Comparison of ENCODE assay signal across 8 cellular contexts in genomic region chr1:47232187-47232874, GRCh38. TPM values are rescaled to one million over a fixed set of nuclear protein-coding genes. Genes with fewer than 3 reads are reported as not detected.
DNase-seq lines count a peak whose midpoint lies in the region; ATAC-seq, FAIRE-seq and TF ChIP-seq lines count a peak whose summit lies in the region.

TSS of gene TAL1 (minus strand) at chr1:47232225. CDS start at chr1:47225888, 6,337 bp downstream.

- WGBS in liver: 10% methylated on average over 51 of the region's 51 CpGs
- WGBS in HepG2 (ENCODE audit: low lambda C conversion rate): 60% methylated on average over 33 of the region's 51 CpGs
- WGBS in H1 (ENCODE audit: extremely low coverage in 1 of 2, insufficient coverage in 1 of 2, insufficient read length in 1 of 2, insufficient replicate concordance in 2 of 2, low coverage in 1 of 2, low lambda C conversion rate in 2 of 2, missing lambda C conversion rate in 1 of 2), 2 experiments: 2% methylated on average over 35 of the region's 51 CpGs; no CpG with 5 or more reads in 1 of the 2 experiments

- intact Hi-C loops in HepG2 (cut with micrococcal nuclease; ENCODE audit: unreplicated experiment) (no loop called here), vagina (cut with DNase I) (no loop called here)

- H3K4me2 ChIP-seq in HepG2 (ENCODE audit: low read depth, low read length) (no peak within 1 kb of the TSS; the same call in 1 of the 2 replicates), H1 (ENCODE audit: insufficient read depth in 1 of 2, low read depth in 2 of 2, low read length in 2 of 2) (peak within 1 kb of the TSS; percentile 71 to 97)

- H3K79me1 ChIP-seq in H1 (ENCODE audit: low read depth, low read length): no peaks in the 10 kb centered on the region

- TF ChIP-seq POLR2A in HepG2 (IDR thresholded peaks at IDR 0.05; ENCODE audit: insufficient read depth in 1 of 2, low read depth in 2 of 2, low read length in 2 of 2): no peak
- no peak for TF ChIP-seq POLR2A in H1 (IDR thresholded peaks at IDR 0.05; ENCODE audit: control extremely low read depth in 1 of 2, low read depth in 2 of 2, low read length in 2 of 2)
- TF ChIP-seq POLR2A in vagina (IDR thresholded peaks at IDR 0.05): no peak

- H3K9ac ChIP-seq in liver (ENCODE audit: low read depth in 1 of 2, low read length in 2 of 2): no peak within 1 kb of the TSS
- H3K9ac ChIP-seq in HepG2 (ENCODE audit: insufficient read depth, low read depth, low read length): no peak within 1 kb of the TSS
- no peak within 1 kb of the TSS for H3K9ac ChIP-seq in H1 (replicated peaks in 1 of 4; ENCODE audit: extremely low read depth in 1 of 4, low read depth in 3 of 4, low read length in 3 of 4)
- peak within 1 kb of the TSS; percentile 47 to 49 for H3K9ac ChIP-seq in mucosa of rectum (ENCODE audit: low read depth in 1 of 2, low read length in 2 of 2)

- TF ChIP-seq RAD21 in liver (IDR thresholded peaks at IDR 0.05): no peak
- no peak for TF ChIP-seq RAD21 in HepG2 (CRISPR knock-in tag; IDR thresholded peaks at IDR 0.05)
- TF ChIP-seq RAD21 in H1 (IDR thresholded peaks at IDR 0.05 in 1 of 2, conservative IDR thresholded peaks at IDR 0.05 in 1 of 2; ENCODE audit: low read depth in 2 of 2, low read length in 2 of 2): no peak

- H3K27ac ChIP-seq in liver (ENCODE audit: low read depth in 1 of 2, low read length in 2 of 2): peak within 1 kb of the TSS; percentile 51 to 55
- no peak within 1 kb of the TSS for H3K27ac ChIP-seq in HepG2 (ENCODE audit: extremely low read length, insufficient read depth, low read length)
- H3K27ac ChIP-seq in H1 (ENCODE audit: low read depth, low read length): no peak within 1 kb of the TSS
- H3K27ac ChIP-seq in mucosa of rectum (ENCODE audit: low read depth in 2 of 2, low read length in 2 of 2): peak within 1 kb of the TSS; percentile 64 to 72
- H3K27ac ChIP-seq in vagina: peak within 1 kb of the TSS; percentile 74

- peak within 1 kb of the TSS; percentile 18; the same call in 1 of the 2 replicates for H2BK5ac ChIP-seq in H1 (ENCODE audit: low read depth, low read length)

- no peak for DNase-seq in HepG2 (ENCODE audit: low spot score)
- DNase-seq in H1 (ENCODE audit: low read depth in 1 of 2, low spot score in 2 of 2): peak in 1 of 2 experiments; percentile 66
- no peak for DNase-seq in vagina (ENCODE audit: extremely low spot score in 2 of 2)
- no peak for DNase-seq in anterior cingulate cortex (lab: John Stamatoyannopoulos, UW)
- no peak for DNase-seq in germinal center (ENCODE audit: low spot score)
- DNase-seq in frontal cortex (ENCODE audit: low spot score in 2 of 2): no peak

- peaks cover 7% of the 10 kb centered on the region for H3K23me2 ChIP-seq in H1 (ENCODE audit: low read depth, low read length)

- peak within 1 kb of the TSS; percentile 97 for H2BK12ac ChIP-seq in H1 (ENCODE audit: low read depth, low read length)

- H3K18ac ChIP-seq in H1 (ENCODE audit: extremely low read depth, low read length): peak within 1 kb of the TSS; percentile 88

- H2BK15ac ChIP-seq in H1 (ENCODE audit: low read length): peak within 1 kb of the TSS; percentile 55; the same call in 1 of the 2 replicates

- peak within 1 kb of the TSS; percentile 66; the same call in 1 of the 2 replicates for H2BK20ac ChIP-seq in H1 (ENCODE audit: low read length)

- H3K9me3 ChIP-seq in liver (ENCODE audit: control insufficient read depth in 4 of 4, low read length in 3 of 4) (peaks cover 0 to 1% (median 0%) of the 10 kb centered on the region in 4 donors), HepG2 (ENCODE audit: low read length) (no peaks in the 10 kb centered on the region), H1 (ENCODE audit: insufficient read depth in 2 of 2, low read depth in 1 of 2, low read length in 1 of 2) (no peaks in the 10 kb centered on the region), mucosa of rectum (ENCODE audit: control insufficient read depth in 2 of 2, low read length in 2 of 2) (no peaks in the 10 kb centered on the region), vagina (no peaks in the 10 kb centered on the region)

- H3K4ac ChIP-seq in H1 (replicated peaks; ENCODE audit: insufficient read length, low read depth, low read length): peak within 1 kb of the TSS; percentile 33

- H3K4me1 ChIP-seq in liver (ENCODE audit: control insufficient read depth in 4 of 4, insufficient read depth in 4 of 4, low read length in 3 of 4) (peaks cover 0 to 8% (median 5%) of the 10 kb centered on the region in 4 donors), HepG2 (ENCODE audit: insufficient read depth, low read length) (peaks cover 12% of the 10 kb centered on the region; the same call in 1 of the 2 replicates), H1 (replicated peaks in 1 of 4; ENCODE audit: control insufficient read depth in 3 of 4, insufficient read depth in 4 of 4, low read length in 3 of 4) (peaks cover 8 to 35% (median 23%) of the 10 kb centered on the region in 4 experiments), mucosa of rectum (ENCODE audit: control insufficient read depth in 2 of 2, insufficient read depth in 2 of 2, low read length in 2 of 2) (peaks cover 5 to 8% of the 10 kb centered on the region in 2 donors), vagina (peaks cover 13% of the 10 kb centered on the region)

- peak within 1 kb of the TSS; percentile 11 for H4K5ac ChIP-seq in H1 (ENCODE audit: insufficient read length, low read depth, low read length)

- H3K56ac ChIP-seq in H1 (replicated peaks; ENCODE audit: insufficient read length, low read depth, low read length): no peak within 1 kb of the TSS

- H3K36me3 ChIP-seq in liver (ENCODE audit: control insufficient read depth in 4 of 4, insufficient read depth in 3 of 4, low read depth in 1 of 4, low read length in 3 of 4) (no peaks in the 10 kb centered on the region), HepG2 (replicated peaks in 1 of 2; ENCODE audit: control insufficient read depth in 1 of 2, insufficient read depth in 2 of 2, low read length in 2 of 2) (no peaks in the 10 kb centered on the region), H1 (ENCODE audit: control insufficient read depth in 2 of 4, insufficient read depth in 4 of 4, low read length in 3 of 4) (no peaks in the 10 kb centered on the region), mucosa of rectum (ENCODE audit: control insufficient read depth in 2 of 2, insufficient read depth in 2 of 2, low read length in 2 of 2) (no peaks in the 10 kb centered on the region), vagina (no peaks in the 10 kb centered on the region)

- POLR2A ChIA-PET in HepG2 (lab: Yijun Ruan, JAX): no interaction called here
- POLR2A ChIA-PET in H1 (lab: Charles Lee; ENCODE audit: partially characterized antibody): interaction anchor here (0.5 kb wide), 1 partner anchor 46 kb away, joined by 3 read pairs; no protein-coding TSS in a partner anchor

- CTCF ChIA-PET in HepG2 (lab: Yijun Ruan, JAX; ENCODE audit: low intra/inter-chr PET ratio, low total read pairs): no interaction called here
- CTCF ChIA-PET in H1 (lab: Charles Lee; ENCODE audit: partially characterized antibody): interaction anchor here (0.8 to 1.4 kb wide), 4 partner anchors 25 to 39 kb away, joined by 3 to 5 read pairs (median 3); no protein-coding TSS in a partner anchor

- TF ChIP-seq CTCF in liver (IDR thresholded peaks at IDR 0.05; ENCODE audit: low read depth, low read length, missing input control): no peak
- TF ChIP-seq CTCF in HepG2 (CRISPR knock-in tag; IDR thresholded peaks at IDR 0.05): no peak
- no peak for TF ChIP-seq CTCF in H1 (IDR thresholded peaks at IDR 0.05; ENCODE audit: control extremely low read depth in 1 of 3, insufficient read depth in 1 of 3, low read depth in 1 of 3, low read length in 3 of 3)
- no peak for TF ChIP-seq CTCF in vagina (IDR thresholded peaks at IDR 0.05)

- H3K4me3 ChIP-seq in liver (ENCODE audit: low read depth in 1 of 3, low read length in 3 of 3) (peak within 1 kb of the TSS in 1 of 3 donors; percentile 19), HepG2 (replicated peaks in 1 of 3; ENCODE audit: insufficient read depth in 1 of 3, low read depth in 2 of 3, low read length in 3 of 3) (no peak within 1 kb of the TSS; a peak in 1 of 6 replicates), H1 (ENCODE audit: extremely low read depth in 1 of 4, insufficient read depth in 2 of 4, low read depth in 3 of 4, low read length in 4 of 4) (peak within 1 kb of the TSS; percentile 10 to 59 (median 23); a peak in 7 of 8 replicates), mucosa of rectum (ENCODE audit: low read length in 2 of 2) (peak within 1 kb of the TSS; percentile 58 to 69), vagina (peak within 1 kb of the TSS; percentile 39 to 41)

- H4K20me1 ChIP-seq in HepG2 (ENCODE audit: insufficient read depth, low read length) (no peaks in the 10 kb centered on the region), H1 (replicated peaks in 1 of 2; ENCODE audit: control insufficient read depth in 1 of 2, insufficient read depth in 2 of 2, low read length in 2 of 2) (peaks cover 0 to 9% of the 10 kb centered on the region in 2 experiments)

- FAIRE-seq in HepG2 (lab: Jason Lieb, UNC) (no peak), H1 (lab: Jason Lieb, UNC) (no peak), frontal cortex (lab: Jason Lieb, UNC) (no peak)

- no peak for ATAC-seq in HepG2

- peak within 1 kb of the TSS; percentile 68 for H2AK5ac ChIP-seq in H1 (ENCODE audit: low read depth, low read length)

- peak within 1 kb of the TSS; percentile 80 for H4K8ac ChIP-seq in H1 (ENCODE audit: extremely low read depth, insufficient read depth, low read length)

- no peaks in the 10 kb centered on the region for H3K79me2 ChIP-seq in HepG2 (ENCODE audit: insufficient read depth, low read length)
- H3K79me2 ChIP-seq in H1 (ENCODE audit: control insufficient read depth in 1 of 2, insufficient read depth in 2 of 2, low read length in 2 of 2): no peaks in the 10 kb centered on the region

- H3K14ac ChIP-seq in H1 (ENCODE audit: insufficient read length): no peak within 1 kb of the TSS

- in situ Hi-C loops in HepG2 (cut with HindIII; ENCODE audit: extremely low pct_ligation_motif_present, low pct_unique_long_range_greater_than_20kb): no loop called here

- H2AFZ ChIP-seq in HepG2 (ENCODE audit: low read length) (no peak within 1 kb of the TSS), H1 (ENCODE audit: low read length) (no peak within 1 kb of the TSS)

- H4K91ac ChIP-seq in H1 (replicated peaks; ENCODE audit: insufficient read length, low read length): peak within 1 kb of the TSS; percentile 71

- BruUV-seq in HepG2 (replicated peaks; lab: Mats Ljungman, UMichigan): no TSS peak

- H2BK120ac ChIP-seq in H1 (replicated peaks; ENCODE audit: low read depth, low read length): no peak within 1 kb of the TSS

- H3K27me3 ChIP-seq in liver (ENCODE audit: control insufficient read depth in 4 of 4, insufficient read depth in 4 of 4, low read length in 3 of 4) (peaks cover 0 to 22% (median 13%) of the 10 kb centered on the region in 4 donors), HepG2 (ENCODE audit: control insufficient read depth in 1 of 2, insufficient read depth in 2 of 2, low read length in 2 of 2) (peaks cover 16 to 90% of the 10 kb centered on the region in 2 experiments), H1 (replicated peaks in 1 of 4; ENCODE audit: control insufficient read depth in 3 of 4, extremely low read depth in 1 of 4, insufficient read depth in 3 of 4, low read length in 3 of 4) (peaks cover 79 to 92% (median 91%) of the 10 kb centered on the region in 4 experiments), mucosa of rectum (ENCODE audit: control insufficient read depth in 2 of 2, insufficient read depth in 2 of 2, low read length in 2 of 2) (peaks cover 58 to 65% of the 10 kb centered on the region in 2 donors), vagina (peaks cover 32% of the 10 kb centered on the region)

- H3K23ac ChIP-seq in H1 (ENCODE audit: insufficient read length): no peak within 1 kb of the TSS

- TF ChIP-seq EP300 in HepG2 (IDR thresholded peaks at IDR 0.05; ENCODE audit: low read depth in 2 of 2, low read length in 2 of 2) (no peak), HepG2 (CRISPR knock-in tag; IDR thresholded peaks at IDR 0.05; ENCODE audit: borderline replicate concordance) (no peak), H1 (IDR thresholded peaks at IDR 0.05; ENCODE audit: borderline replicate concordance in 1 of 2, low read depth in 2 of 2, low read length in 2 of 2) (no peak)

RNA-seq across cellular contexts. Expression of gene TAL1, which starts in this region (rescaled TPM):
- total RNA-seq in liver (100 to 1,000 TPM in 1 of 2 donors, 1 to 10 TPM in 1; 3.5 to 184 TPM), HepG2 (2016; rRNA removed; fragmentation: Illumina TruSeq; extraction: Trizol) (not detected in 2 replicates), vagina (7.1 TPM), frontal cortex (1.2 TPM)
- polyA plus RNA-seq in liver (1 to 10 TPM in 1 of 2 donors, under 1 TPM in 1; 0.79 to 1.2 TPM), HepG2 (2011; rRNA removed) (0.05 and 0.07 TPM in 2 replicates), H1 (2011; rRNA removed) (0.06 and 0.09 TPM in 2 replicates)
- not detected in 2 replicates for total RNA-seq in HepG2 (2016; cell fraction: cytosol; rRNA removed; fragmentation: Illumina TruSeq; extraction: Trizol; ENCODE audit: low read depth)
- total RNA-seq in HepG2 (2016; cell fraction: insoluble cytoplasmic fraction; rRNA removed; fragmentation: Illumina TruSeq; extraction: Trizol): not detected in 2 replicates
- total RNA-seq in HepG2 (2016; cell fraction: membrane; rRNA removed; fragmentation: Illumina TruSeq; extraction: Trizol): not detected in 2 replicates
- total RNA-seq in HepG2 (2016; cell fraction: nucleus; rRNA removed; fragmentation: Illumina TruSeq; extraction: Trizol): not detected in 2 replicates
- 0.01 and 0.05 TPM in 2 replicates for polyA plus RNA-seq in HepG2 (2011; cell fraction: cytosol; rRNA removed)
- 0.09 and 0.10 TPM in 2 replicates for polyA plus RNA-seq in HepG2 (2011; cell fraction: nucleus; rRNA removed)
- polyA plus RNA-seq in HepG2 (2012): 0.11 and 0.13 TPM in 2 replicates
- not detected in 2 replicates for polyA plus RNA-seq in HepG2 (2016; cell fraction: cytosol; fragmentation: Illumina TruSeq; extraction: Trizol; ENCODE audit: low read depth)
- polyA plus RNA-seq in HepG2 (2016; cell fraction: insoluble cytoplasmic fraction; fragmentation: Illumina TruSeq; extraction: Trizol; ENCODE audit: low read depth): not detected in 2 replicates
- not detected in 2 replicates for polyA plus RNA-seq in HepG2 (2016; cell fraction: membrane; fragmentation: Illumina TruSeq; extraction: Trizol; ENCODE audit: low read depth)
- not detected in 2 replicates for polyA plus RNA-seq in HepG2 (2016; cell fraction: nucleus; fragmentation: Illumina TruSeq; extraction: Trizol; ENCODE audit: insufficient read depth, low read depth)
- polyA minus RNA-seq in HepG2 (2011; rRNA and poly(A)+ RNA removed; ENCODE audit: low replicate concordance): 0.26 TPM in 1 of 2 replicates, not detected in the other
- not detected in 2 replicates for polyA minus RNA-seq in HepG2 (2011; cell fraction: cytosol; rRNA and poly(A)+ RNA removed)
- not detected in 2 replicates for polyA minus RNA-seq in HepG2 (2011; cell fraction: nucleus; rRNA and poly(A)+ RNA removed)
- 0.15 TPM in 1 of 2 replicates, not detected in the other for total RNA-seq in H1 (2021; fragmentation: NEBNext Ultra II Directional; extraction: Animal tissue kit (Norgen Biotek cat#: 25700))
- polyA plus RNA-seq in H1 (2011; cell fraction: cytosol; rRNA removed): 0.12 TPM
- 0.10 TPM for polyA plus RNA-seq in H1 (2011; cell fraction: nucleus; rRNA removed)
- polyA plus RNA-seq in H1 (2012, experiment 1 of 2): 0.05 to 0.11 TPM (median 0.06 TPM) in 3 of 4 replicates, not detected in the other
- polyA plus RNA-seq in H1 (2012, experiment 2 of 2): 0.05 TPM
- polyA plus RNA-seq in H1 (2013, experiment 1 of 2): not detected
- polyA plus RNA-seq in H1 (2013, experiment 2 of 2): 0.02 TPM
- polyA minus RNA-seq in H1 (2011; rRNA and poly(A)+ RNA removed): 0.10 and 0.28 TPM in 2 replicates
- polyA minus RNA-seq in H1 (2011; cell fraction: cytosol; rRNA and poly(A)+ RNA removed): not detected
- not detected for polyA minus RNA-seq in H1 (2011; cell fraction: nucleus; rRNA and poly(A)+ RNA removed)

Comparison
In these comparisons a context has a peak if more than half of its experiments do, and no peak if none do; other contexts are left out.
1. H3K27ac ChIP-seq: peak in liver (2 of 2), mucosa of rectum (2 of 2) and vagina (single experiment); none in HepG2 (single experiment) and H1 (single experiment).
2. H3K4me3 ChIP-seq: peak in H1 (4 of 4), mucosa of rectum (2 of 2) and vagina (2 of 2); none in HepG2 (0 of 3).
3. H3K9ac ChIP-seq: peak in mucosa of rectum (2 of 2); none in liver (0 of 2), HepG2 (single experiment) and H1 (0 of 4).